In genomic region chr7:151349507-151349853, GRCh38 we compare ENCODE assay signal across 8 cellular contexts. TPM values are rescaled to one million over a fixed set of nuclear protein-coding genes. Genes with fewer than 3 reads are reported as not detected.
DNase-seq lines count a peak whose midpoint lies in the region; ATAC-seq and TF ChIP-seq lines count a peak whose summit lies in the region.

No MANE protein-coding gene starts in this region.

- no peak overlapping the region for H3K4ac ChIP-seq in trophoblast cell (ENCODE audit: low read depth, low read length)

- H3K79me2 ChIP-seq in DND-41 (ENCODE audit: insufficient read depth, low read length) (peaks cover 26% of the 10 kb centered on the region), Karpas-422 (ENCODE audit: low read length) (peaks cover 24% of the 10 kb centered on the region), trophoblast cell (ENCODE audit: control insufficient read depth, insufficient read depth, low read length, poor library complexity) (no peaks in the 10 kb centered on the region)

- H3K9me2 ChIP-seq in Karpas-422 (replicated peaks; ENCODE audit: insufficient read depth, low read length): no peaks in the 10 kb centered on the region

- H3K4me3 ChIP-seq in DND-41 (ENCODE audit: low read depth in 1 of 2, low read length in 2 of 2) (peak overlapping the region in 1 of 2 experiments; percentile 60; a peak in 3 of 4 replicates), Karpas-422 (ENCODE audit: low read length) (peak overlapping the region; percentile 69), trophoblast cell (ENCODE audit: low read depth, low read length) (no peak overlapping the region)

- H3K4me2 ChIP-seq in DND-41 (ENCODE audit: insufficient read depth, low read length) (peak overlapping the region; percentile 83), Karpas-422 (ENCODE audit: low read depth, low read length, poor library complexity, severe bottlenecking) (peak overlapping the region; percentile 99), trophoblast cell (ENCODE audit: low read length) (no peak overlapping the region)

- no peak overlapping the region for H3K18ac ChIP-seq in trophoblast cell (ENCODE audit: low read length)

- ATAC-seq in DND-41 (ENCODE audit: insufficient read depth, low read depth): no peak; the same call in 1 of the 3 replicates
- ATAC-seq in GM21526 (IDR thresholded peaks at IDR 0.05; ENCODE audit: low FRiP score, unreplicated experiment): peak; percentile 39

- no peak overlapping the region for H4K8ac ChIP-seq in trophoblast cell (ENCODE audit: low read depth, low read length)

- H2AFZ ChIP-seq in DND-41 (ENCODE audit: low read depth, low read length) (peak overlapping the region; percentile 71), Karpas-422 (ENCODE audit: low read length) (no peak overlapping the region), trophoblast cell (ENCODE audit: insufficient read depth, low read length, poor library complexity) (no peak overlapping the region)

- H3K9ac ChIP-seq in DND-41 (ENCODE audit: low read depth, low read length) (peak overlapping the region; percentile 50), Karpas-422 (ENCODE audit: low read length) (peak overlapping the region; percentile 69), trophoblast cell (ENCODE audit: low read length) (no peak overlapping the region)

- no peaks in the 10 kb centered on the region for H3K79me1 ChIP-seq in trophoblast cell (ENCODE audit: low read length)

- no CpG with 5 or more reads among the region's 5 CpGs for WGBS in trophoblast cell (ENCODE audit: extremely low coverage, insufficient coverage, insufficient read length)

- H2AK5ac ChIP-seq in trophoblast cell (ENCODE audit: low read length): no peak overlapping the region

- H4K91ac ChIP-seq in trophoblast cell (ENCODE audit: low read depth, low read length): no peak overlapping the region

- H2BK5ac ChIP-seq in trophoblast cell (ENCODE audit: low read depth, low read length, poor library complexity): no peak overlapping the region

- H3K23ac ChIP-seq in trophoblast cell (ENCODE audit: low read length): no peak overlapping the region

- H4K12ac ChIP-seq in trophoblast cell (ENCODE audit: low read depth, low read length): no peak overlapping the region

- H3K27me3 ChIP-seq in DND-41 (ENCODE audit: insufficient read depth, low read length, poor library complexity) (no peaks in the 10 kb centered on the region), Karpas-422 (ENCODE audit: low read length) (no peaks in the 10 kb centered on the region), trophoblast cell (ENCODE audit: insufficient read depth, low read length) (no peaks in the 10 kb centered on the region)

- H3K36me3 ChIP-seq in DND-41 (ENCODE audit: insufficient read depth, low read length) (peaks cover 67% of the 10 kb centered on the region), Karpas-422 (ENCODE audit: insufficient read depth, low read length) (peaks cover 34% of the 10 kb centered on the region; the same call in 1 of the 2 replicates), trophoblast cell (ENCODE audit: control insufficient read depth in 1 of 2, insufficient read depth in 2 of 2, low read length in 2 of 2) (peaks cover 16 to 36% of the 10 kb centered on the region in 2 experiments)

- H3K9me3 ChIP-seq in DND-41 (ENCODE audit: insufficient read depth, low read length, severe bottlenecking) (no peaks in the 10 kb centered on the region), Karpas-422 (ENCODE audit: low read length) (no peaks in the 10 kb centered on the region), trophoblast cell (ENCODE audit: insufficient read depth, low read depth, low read length) (no peaks in the 10 kb centered on the region)

- no peak for DNase-seq in DND-41
- DNase-seq in Karpas-422: peak; percentile 81
- peak; percentile 37 for DNase-seq in left kidney (ENCODE audit: low read depth, low spot score)
- DNase-seq in NCI-H2107 (lab: John Stamatoyannopoulos, UW): no peak
- DNase-seq in cerebellar cortex (ENCODE audit: low spot score): no peak
- no peak for DNase-seq in NCI-H1930 (lab: John Stamatoyannopoulos, UW)
- DNase-seq in trophoblast cell: no peak

- H4K20me1 ChIP-seq in DND-41 (ENCODE audit: insufficient read depth, low read length) (no peaks in the 10 kb centered on the region), Karpas-422 (ENCODE audit: insufficient read depth, low read depth, low read length) (no peaks in the 10 kb centered on the region)

- H3K27ac ChIP-seq in DND-41 (ENCODE audit: low read length): peak overlapping the region; percentile 80
- H3K27ac ChIP-seq in Karpas-422 (ENCODE audit: low read length): peak overlapping the region; percentile 96
- H3K27ac ChIP-seq in trophoblast cell (ENCODE audit: low read depth, low read length): no peak overlapping the region

- no peak for TF ChIP-seq CTCF in DND-41 (IDR thresholded peaks at IDR 0.05; ENCODE audit: borderline replicate concordance, extremely low read depth, low read length, poor library complexity, severe bottlenecking)

- H3K4me1 ChIP-seq in DND-41 (ENCODE audit: insufficient read depth, low read length) (peaks cover 41% of the 10 kb centered on the region), Karpas-422 (ENCODE audit: low read length) (peaks cover 50% of the 10 kb centered on the region), trophoblast cell (ENCODE audit: control insufficient read depth in 1 of 2, insufficient read depth in 2 of 2, low read length in 2 of 2) (no peaks in the 10 kb centered on the region)

- H3K14ac ChIP-seq in trophoblast cell (ENCODE audit: low read length): no peak overlapping the region

- H2BK12ac ChIP-seq in trophoblast cell (ENCODE audit: low read length): no peak overlapping the region

- H2BK120ac ChIP-seq in trophoblast cell (ENCODE audit: insufficient read depth, low read length, poor library complexity): no peak overlapping the region

RNA-seq across cellular contexts. Expression of gene NUB1, which starts 7.9 kb away (rescaled TPM):
- total RNA-seq in Karpas-422 (2014; rRNA removed; shearing (Covaris generic); ENCODE audit: low replicate concordance): 40.0 and 53.0 TPM in 2 replicates
- polyA plus RNA-seq in trophoblast cell (2013): 43.0 and 47.0 TPM in 2 replicates

Comparison
In these comparisons a context has a peak if more than half of its experiments do, and no peak if none do; other contexts are left out.
1. DNase-seq: peak in Karpas-422 (single experiment) and left kidney (single experiment); none in DND-41 (single experiment), NCI-H2107 (single experiment), cerebellar cortex (single experiment), NCI-H1930 (0 of 2) and trophoblast cell (0 of 2).